ENCODE assay signal across 32 cellular contexts in the genomic region with DNA sequence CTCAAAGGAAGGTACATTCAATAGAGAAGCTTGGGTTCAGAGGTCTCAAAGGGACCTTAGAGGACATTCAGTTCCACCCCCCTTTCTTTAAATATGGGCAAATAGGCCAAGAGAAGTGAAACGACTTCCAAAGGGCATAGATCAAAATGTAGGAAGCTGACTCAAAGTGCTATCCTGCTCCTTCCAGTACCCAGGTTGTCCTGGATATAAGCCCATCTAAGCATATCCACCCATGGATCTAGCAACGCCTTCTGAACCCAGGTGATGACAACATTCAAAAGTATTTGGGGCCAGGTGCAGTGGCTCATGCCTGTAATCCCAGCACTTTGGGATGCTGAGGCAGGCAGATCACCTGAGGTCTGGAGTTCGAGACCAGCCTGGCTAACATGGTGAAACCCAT.
"Had no signal": no experiment of that assay in that cellular context is flagged by ENCODE, and none has a peak within 500 bp of the region (broad histone marks: within the 10 kb centered on the region; RNA-seq: fewer than 3 reads in every experiment).

No MANE protein-coding gene starts in this region.

- H3K27ac ChIP-seq: ascending aorta, Peyer's patch, SK-N-MC, WERI-Rb-1 had no signal

- H3K9me3 ChIP-seq: ascending aorta, MG63, Peyer's patch had no signal

- H3K9me3 Mint-ChIP-seq: activated CD8-positive, alpha-beta T cell treated with anti-CD3 and anti-CD28 coated beads for 36 hours; activated naive CD4-positive, alpha-beta T cell treated with anti-CD3 and anti-CD28 coated beads, Interleukin-2, amount 50 U/mL, for 24 hours; activated T-cell treated with anti-CD3 and anti-CD28 coated beads, Interleukin-2, amount 50 U/mL, for 72 hours; activated T-helper 17 cell treated with anti-CD3 and anti-CD28 coated beads, Interleukin-2, amount 50 U/mL, for 72 hours; IgD-negative memory B cell had no signal

- H3K36me3 ChIP-seq: ascending aorta, MG63, Peyer's patch, WERI-Rb-1 had no signal

- H3K36me3 Mint-ChIP-seq: activated naive CD8-positive, alpha-beta T cell treated with anti-CD3 and anti-CD28 coated beads, Interleukin-2, amount 10 ng/mL, durations not matched to agents 7 days and 5 days; IgD-negative memory B cell had no signal

- H3K4me1 ChIP-seq: ascending aorta had no signal

- H3K4me3 Mint-ChIP-seq: activated CD8-positive, alpha-beta T cell treated with anti-CD3 and anti-CD28 coated beads for 36 hours; activated naive CD4-positive, alpha-beta T cell treated with anti-CD3 and anti-CD28 coated beads, Interleukin-2, amount 50 U/mL, for 24 hours; activated naive CD8-positive, alpha-beta T cell treated with anti-CD3 and anti-CD28 coated beads, Interleukin-2, amount 10 ng/mL, durations not matched to agents 7 days and 5 days; activated T-cell treated with anti-CD3 and anti-CD28 coated beads, Interleukin-2, amount 50 U/mL, for 72 hours; activated T-helper 17 cell treated with anti-CD3 and anti-CD28 coated beads, Interleukin-2, amount 50 U/mL, for 72 hours had no signal

- H3K27ac Mint-ChIP-seq: activated CD8-positive, alpha-beta T cell treated with anti-CD3 and anti-CD28 coated beads for 36 hours; activated naive CD4-positive, alpha-beta T cell treated with anti-CD3 and anti-CD28 coated beads, Interleukin-2, amount 50 U/mL, for 24 hours; activated naive CD8-positive, alpha-beta T cell treated with anti-CD3 and anti-CD28 coated beads, Interleukin-2, amount 10 ng/mL, durations not matched to agents 7 days and 5 days; activated T-cell treated with anti-CD3 and anti-CD28 coated beads, Interleukin-2, amount 50 U/mL, for 72 hours; activated T-helper 17 cell treated with anti-CD3 and anti-CD28 coated beads, Interleukin-2, amount 50 U/mL, for 72 hours; IgD-negative memory B cell had no signal

- DNase-seq: activated CD4-positive, alpha-beta T cell treated with anti-CD3 and anti-CD28 coated beads for 1 hour; activated CD4-positive, alpha-beta T cell treated with anti-CD3 and anti-CD28 coated beads for 48 hours; activated CD4-positive, CD25-positive, alpha-beta regulatory T cell; activated CD8-positive, alpha-beta T cell treated with anti-CD3 and anti-CD28 coated beads for 36 hours; activated effector memory CD4-positive, alpha-beta T cell treated with anti-CD3 and anti-CD28 coated beads, Interleukin-2, amount 50 U/mL, for 16 hours; activated naive CD4-positive, alpha-beta T cell; activated naive CD8-positive, alpha-beta T cell treated with anti-CD3 and anti-CD28 coated beads, Interleukin-2, amount 10 ng/mL, durations not matched to agents 7 days and 5 days; activated T-cell treated with anti-CD3 and anti-CD28 coated beads, Interleukin-2, amount 50 U/mL, for 1 hour; activated T-cell treated with anti-CD3 and anti-CD28 coated beads, Interleukin-2, amount 50 U/mL, for 72 hours; amygdala; caudate nucleus; Karpas-422; KBM-7; MG63; NCI-H1048; NCI-H1105 treated with DMSO at 0.1 percent for 48 hours; NCI-H1436; NCI-H1694; NCI-H1930; NCI-H2081 treated with DMSO at 0.1 percent for 48 hours; NCI-H345; NCI-H524 treated with DMSO at 0.1 percent for 48 hours; Peyer's patch; Right ventricle myocardium superior; RPMI8226; T1000; WERI-Rb-1 had no signal

- H3K4me3 ChIP-seq: ascending aorta, MG63, Peyer's patch, SK-N-MC had no signal

- H3K27me3 Mint-ChIP-seq: activated CD8-positive, alpha-beta T cell treated with anti-CD3 and anti-CD28 coated beads for 36 hours; activated naive CD4-positive, alpha-beta T cell treated with anti-CD3 and anti-CD28 coated beads, Interleukin-2, amount 50 U/mL, for 24 hours; activated T-helper 17 cell treated with anti-CD3 and anti-CD28 coated beads, Interleukin-2, amount 50 U/mL, for 72 hours; IgD-negative memory B cell had no signal

- ATAC-seq: activated CD8-positive, alpha-beta T cell treated with anti-CD3 and anti-CD28 coated beads for 36 hours; activated T-cell treated with anti-CD3 and anti-CD28 coated beads, Interleukin-2, amount 50 U/mL, for 72 hours; activated T-helper 17 cell treated with anti-CD3 and anti-CD28 coated beads, Interleukin-2, amount 50 U/mL, for 72 hours had no signal

- H3K27me3 ChIP-seq: ascending aorta, MG63, Peyer's patch had no signal
